Comparison of ENCODE assay signal across 16 cellular contexts in the genomic region with DNA sequence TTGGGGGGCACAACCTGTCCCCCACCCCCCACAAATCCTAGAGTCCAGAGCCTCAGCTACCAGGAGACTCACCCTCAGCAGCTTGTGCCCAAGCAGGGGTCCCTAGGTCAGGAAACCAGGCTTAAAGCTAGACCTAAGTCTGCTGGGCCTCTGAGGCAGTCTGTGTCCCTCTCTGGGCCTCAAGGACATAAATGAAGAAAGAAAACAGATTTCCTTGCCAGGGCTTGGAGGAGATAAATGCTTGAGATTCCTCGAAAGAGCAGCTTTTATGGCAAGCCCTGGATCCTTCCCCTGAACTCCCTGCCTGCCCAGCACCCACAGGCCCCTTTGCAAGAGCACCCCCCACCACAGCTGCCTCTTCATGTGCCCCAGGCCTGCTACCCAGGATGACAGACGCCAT. TPM values are rescaled to one million over a fixed set of nuclear protein-coding genes. Genes with fewer than 3 reads are reported as not detected.
DNase-seq lines count a peak whose midpoint lies in the region; ATAC-seq, FAIRE-seq and TF ChIP-seq lines count a peak whose summit lies in the region.
"Had no signal": no experiment of that assay in that cellular context is flagged by ENCODE, and none has a peak within 500 bp of the region (broad histone marks: within the 10 kb centered on the region; RNA-seq: fewer than 3 reads in every experiment).

No MANE protein-coding gene starts in this region.

- 34% methylated on average over 2 of the region's 2 CpGs; no CpG with 5 or more reads in 1 of the 2 experiments for WGBS in H1 (ENCODE audit: extremely low coverage in 1 of 2, insufficient coverage in 1 of 2, insufficient read length in 1 of 2, insufficient replicate concordance in 2 of 2, low coverage in 1 of 2, low lambda C conversion rate in 2 of 2, missing lambda C conversion rate in 1 of 2), 2 experiments

- peak overlapping the region; percentile 97 for H2BK15ac ChIP-seq in H1 (ENCODE audit: low read length)

- H3K27ac Mint-ChIP-seq in nephron = peak overlapping the region; percentile 76 to 93 (median 87)
- no peak overlapping the region for H3K27ac Mint-ChIP-seq in activated CD4-positive, alpha-beta T cell treated with anti-CD3 and anti-CD28 coated beads, Interleukin-2, amount 10 ng/mL, durations not matched to agents 7 days and 5 days
- peak overlapping the region in 1 of 2 donors; percentile 58 for H3K27ac Mint-ChIP-seq in effector memory CD8-positive, alpha-beta T cell
- no peak overlapping the region for H3K27ac Mint-ChIP-seq in activated T-cell treated with anti-CD3 and anti-CD28 coated beads, Interleukin-2, amount 50 U/mL, for 24 hours
- H3K27ac Mint-ChIP-seq: naive B cell; stimulated activated naive CD8-positive, alpha-beta T cell treated with anti-CD3 and anti-CD28 coated beads, Interleukin-15, Interleukin-2, amounts not matched to agents 100 ng/mL and 50 ng/mL, for 24 hours had no signal

- no peak overlapping the region for H4K5ac ChIP-seq in H1 (ENCODE audit: insufficient read length, low read depth, low read length)

- H3K4me1 ChIP-seq in HUES6 (ENCODE audit: control insufficient read depth, insufficient read depth, low read length) (peaks cover 69% of the 10 kb centered on the region), H1 (replicated peaks in 1 of 4; ENCODE audit: control insufficient read depth in 3 of 4, insufficient read depth in 4 of 4, low read length in 3 of 4) (peaks cover 23 to 66% (median 54%) of the 10 kb centered on the region in 4 experiments)

- peak overlapping the region; percentile 43 to 68 (median 56) for H3K4me3 Mint-ChIP-seq in nephron
- H3K4me3 Mint-ChIP-seq in activated CD4-positive, alpha-beta T cell treated with anti-CD3 and anti-CD28 coated beads, Interleukin-2, amount 10 ng/mL, durations not matched to agents 7 days and 5 days = no peak overlapping the region
- H3K4me3 Mint-ChIP-seq in effector memory CD8-positive, alpha-beta T cell = no peak overlapping the region
- no peak overlapping the region for H3K4me3 Mint-ChIP-seq in activated T-cell treated with anti-CD3 and anti-CD28 coated beads, Interleukin-2, amount 50 U/mL, for 24 hours
- H3K4me3 Mint-ChIP-seq: stimulated activated naive CD8-positive, alpha-beta T cell treated with anti-CD3 and anti-CD28 coated beads, Interleukin-15, Interleukin-2, amounts not matched to agents 100 ng/mL and 50 ng/mL, for 24 hours had no signal

- TF ChIP-seq POLR2A in H1 (IDR thresholded peaks at IDR 0.05; ENCODE audit: control extremely low read depth in 1 of 2, low read depth in 2 of 2, low read length in 2 of 2) = no peak

- H2BK120ac ChIP-seq in H1 (replicated peaks; ENCODE audit: low read depth, low read length) = no peak overlapping the region

- no peak for TF ChIP-seq EP300 in H1 (IDR thresholded peaks at IDR 0.05; ENCODE audit: borderline replicate concordance in 1 of 2, low read depth in 2 of 2, low read length in 2 of 2)

- H3K23me2 ChIP-seq in H1 (ENCODE audit: low read depth, low read length) = peaks cover 10% of the 10 kb centered on the region; the same call in 1 of the 2 replicates

- no peak for TF ChIP-seq RAD21 in H1 (IDR thresholded peaks at IDR 0.05 in 1 of 2, conservative IDR thresholded peaks at IDR 0.05 in 1 of 2; ENCODE audit: low read depth in 2 of 2, low read length in 2 of 2)

- H2AFZ ChIP-seq in H1 (ENCODE audit: low read length) = no peak overlapping the region

- H3K18ac ChIP-seq in H1 (ENCODE audit: extremely low read depth, low read length) = peak overlapping the region; percentile 55; the same call in 1 of the 2 replicates

- CTCF ChIA-PET in H1 (lab: Charles Lee; ENCODE audit: partially characterized antibody) = interaction anchor here (0.7 to 32.0 kb wide), 8 partner anchors 9 to 255 kb away, joined by 3 to 914 read pairs (median 6); partner anchors contain the start of genes EPOP and SOCS7
- CTCF ChIA-PET in activated CD4-positive, alpha-beta T cell treated with anti-CD3 and anti-CD28 coated beads, Interleukin-2, amount 10 ng/mL, durations not matched to agents 7 days and 5 days (lab: Charles Lee) = interaction anchor here (0.6 to 2.4 kb wide), 6 partner anchors 13 to 265 kb away, joined by 3 to 14 read pairs (median 4); no protein-coding TSS in a partner anchor

- peak; percentile 51 for DNase-seq in AG20443 (ENCODE audit: low spot score)
- DNase-seq in H1 (ENCODE audit: low read depth in 1 of 2, low spot score in 2 of 2) = no peak
- no peak for DNase-seq in activated CD4-positive, alpha-beta T cell treated with anti-CD3 and anti-CD28 coated beads, Interleukin-2, amount 10 ng/mL, durations not matched to agents 7 days and 5 days
- no peak for DNase-seq in effector memory CD8-positive, alpha-beta T cell
- DNase-seq in activated T-cell treated with anti-CD3 and anti-CD28 coated beads, Interleukin-2, amount 50 U/mL, for 24 hours = no peak
- DNase-seq: activated CD4-positive, alpha-beta T cell treated with anti-CD3 and anti-CD28 coated beads for 1 hour; effector CD4-positive, alpha-beta T cell; left ventricle myocardium inferior; naive B cell; NCI-H1436 had no signal

- H3K79me2 ChIP-seq in H1 (ENCODE audit: control insufficient read depth in 1 of 2, insufficient read depth in 2 of 2, low read length in 2 of 2) = peaks cover 0 to 3% of the 10 kb centered on the region in 2 experiments; a peak in 1 of 4 replicates

- H3K79me1 ChIP-seq in H1 (ENCODE audit: low read depth, low read length) = 0 out of 2 replicates have a peak, but pooled peaks cover 5% of the 10 kb centered on the region

- H4K20me1 ChIP-seq in H1 (replicated peaks in 1 of 2; ENCODE audit: control insufficient read depth in 1 of 2, insufficient read depth in 2 of 2, low read length in 2 of 2) = peaks cover 2% of the 10 kb centered on the region in 2 experiments

- peak overlapping the region; percentile 92 for H2BK12ac ChIP-seq in H1 (ENCODE audit: low read depth, low read length)

- H3K9me3 ChIP-seq in HUES6 (ENCODE audit: control insufficient read depth, insufficient read depth, low read depth, low read length) (no peaks in the 10 kb centered on the region), H1 (ENCODE audit: insufficient read depth in 2 of 2, low read depth in 1 of 2, low read length in 1 of 2) (no peaks in the 10 kb centered on the region)
- H3K9me3 ChIP-seq: left ventricle myocardium inferior had no signal

- H3K4me1 Mint-ChIP-seq in nephron = peaks cover 56% of the 10 kb centered on the region
- H3K4me1 Mint-ChIP-seq in activated CD4-positive, alpha-beta T cell treated with anti-CD3 and anti-CD28 coated beads, Interleukin-2, amount 10 ng/mL, durations not matched to agents 7 days and 5 days = peaks cover 11% of the 10 kb centered on the region
- peaks cover 11 to 18% of the 10 kb centered on the region in 2 donors for H3K4me1 Mint-ChIP-seq in effector memory CD8-positive, alpha-beta T cell (ENCODE audit: low read depth in 2 of 2)
- H3K4me1 Mint-ChIP-seq in activated T-cell treated with anti-CD3 and anti-CD28 coated beads, Interleukin-2, amount 50 U/mL, for 24 hours (ENCODE audit: low read depth) = peaks cover 13% of the 10 kb centered on the region

- H3K23ac ChIP-seq in H1 (ENCODE audit: insufficient read length) = no peak overlapping the region

- H3K56ac ChIP-seq in H1 (replicated peaks; ENCODE audit: insufficient read length, low read depth, low read length) = no peak overlapping the region

- H3K27ac ChIP-seq in HUES6 (ENCODE audit: low read depth, low read length) (no peak overlapping the region), H1 (ENCODE audit: low read depth, low read length) (no peak overlapping the region)
- H3K27ac ChIP-seq: left ventricle myocardium inferior had no signal

- H3K36me3 ChIP-seq in HUES6 (ENCODE audit: control insufficient read depth, insufficient read depth, low read length) = no peaks in the 10 kb centered on the region
- H3K36me3 ChIP-seq in H1 (ENCODE audit: control insufficient read depth in 2 of 4, insufficient read depth in 4 of 4, low read length in 3 of 4) = no peaks in the 10 kb centered on the region
- H3K36me3 ChIP-seq: left ventricle myocardium inferior had no signal

- no peak overlapping the region for H2BK5ac ChIP-seq in H1 (ENCODE audit: low read depth, low read length)

- H3K9ac ChIP-seq in HUES6 (ENCODE audit: low read length) = no peak overlapping the region
- no peak overlapping the region for H3K9ac ChIP-seq in H1 (replicated peaks in 1 of 4; ENCODE audit: extremely low read depth in 1 of 4, low read depth in 3 of 4, low read length in 3 of 4)

- H4K91ac ChIP-seq in H1 (replicated peaks; ENCODE audit: insufficient read length, low read length) = peak overlapping the region; percentile 51

- H3K36me3 Mint-ChIP-seq in nephron (ENCODE audit: low read depth) = no peaks in the 10 kb centered on the region
- H3K36me3 Mint-ChIP-seq in activated CD4-positive, alpha-beta T cell treated with anti-CD3 and anti-CD28 coated beads, Interleukin-2, amount 10 ng/mL, durations not matched to agents 7 days and 5 days (ENCODE audit: low read depth) = no peaks in the 10 kb centered on the region
- H3K36me3 Mint-ChIP-seq in effector memory CD8-positive, alpha-beta T cell (ENCODE audit: insufficient read depth) = peaks cover 3% of the 10 kb centered on the region
- no peaks in the 10 kb centered on the region for H3K36me3 Mint-ChIP-seq in activated T-cell treated with anti-CD3 and anti-CD28 coated beads, Interleukin-2, amount 50 U/mL, for 24 hours (ENCODE audit: low read depth)
- H3K36me3 Mint-ChIP-seq: naive B cell had no signal

- FAIRE-seq in H1 (lab: Jason Lieb, UNC) = no peak
- FAIRE-seq: GM12892, H54 had no signal

- no peak overlapping the region for H3K14ac ChIP-seq in H1 (ENCODE audit: insufficient read length)

- peaks cover 39% of the 10 kb centered on the region for H3K27me3 ChIP-seq in HUES6 (ENCODE audit: control insufficient read depth, insufficient read depth, low read length)
- peaks cover 2 to 29% (median 24%) of the 10 kb centered on the region in 4 experiments for H3K27me3 ChIP-seq in H1 (replicated peaks in 1 of 4; ENCODE audit: control insufficient read depth in 3 of 4, extremely low read depth in 1 of 4, insufficient read depth in 3 of 4, low read length in 3 of 4)

- H3K4me3 ChIP-seq in HUES6 (ENCODE audit: low read depth, low read length) (peak overlapping the region; percentile 50), H1 (ENCODE audit: extremely low read depth in 1 of 4, insufficient read depth in 2 of 4, low read depth in 3 of 4, low read length in 4 of 4) (peak overlapping the region in 3 of 4 experiments; percentile 22 to 55 (median 39); a peak in 4 of 8 replicates)
- H3K4me3 ChIP-seq: left ventricle myocardium inferior had no signal

- peak overlapping the region; percentile 90 to 92 for H3K4me2 ChIP-seq in H1 (ENCODE audit: insufficient read depth in 1 of 2, low read depth in 2 of 2, low read length in 2 of 2)

- no peaks in the 10 kb centered on the region for H3K9me3 Mint-ChIP-seq in nephron
- no peaks in the 10 kb centered on the region for H3K9me3 Mint-ChIP-seq in activated CD4-positive, alpha-beta T cell treated with anti-CD3 and anti-CD28 coated beads, Interleukin-2, amount 10 ng/mL, durations not matched to agents 7 days and 5 days
- no peaks in the 10 kb centered on the region for H3K9me3 Mint-ChIP-seq in effector memory CD8-positive, alpha-beta T cell
- H3K9me3 Mint-ChIP-seq in activated T-cell treated with anti-CD3 and anti-CD28 coated beads, Interleukin-2, amount 50 U/mL, for 24 hours = no peaks in the 10 kb centered on the region
- H3K9me3 Mint-ChIP-seq: naive B cell; stimulated activated naive CD8-positive, alpha-beta T cell treated with anti-CD3 and anti-CD28 coated beads, Interleukin-15, Interleukin-2, amounts not matched to agents 100 ng/mL and 50 ng/mL, for 24 hours had no signal

- H3K4ac ChIP-seq in H1 (replicated peaks; ENCODE audit: insufficient read length, low read depth, low read length) = peak overlapping the region; percentile 55

- H2AK5ac ChIP-seq in H1 (ENCODE audit: low read depth, low read length) = peak overlapping the region; percentile 32; the same call in 1 of the 2 replicates

- TF ChIP-seq CTCF in H1 (IDR thresholded peaks at IDR 0.05; ENCODE audit: control extremely low read depth in 1 of 3, insufficient read depth in 1 of 3, low read depth in 1 of 3, low read length in 3 of 3) = no peak
- TF ChIP-seq CTCF in nephron (IDR thresholded peaks at IDR 0.05; ENCODE audit: unreplicated experiment in 3 of 3) = no peak

- H4K8ac ChIP-seq in H1 (ENCODE audit: extremely low read depth, insufficient read depth, low read length) = no peak overlapping the region

- peaks cover 52% of the 10 kb centered on the region for H3K27me3 Mint-ChIP-seq in nephron (ENCODE audit: low read depth)
- peaks cover 76% of the 10 kb centered on the region for H3K27me3 Mint-ChIP-seq in activated CD4-positive, alpha-beta T cell treated with anti-CD3 and anti-CD28 coated beads, Interleukin-2, amount 10 ng/mL, durations not matched to agents 7 days and 5 days
- H3K27me3 Mint-ChIP-seq in effector memory CD8-positive, alpha-beta T cell = peaks cover 55 to 88% of the 10 kb centered on the region in 2 donors
- peaks cover 81% of the 10 kb centered on the region for H3K27me3 Mint-ChIP-seq in activated T-cell treated with anti-CD3 and anti-CD28 coated beads, Interleukin-2, amount 50 U/mL, for 24 hours

- ATAC-seq in effector memory CD8-positive, alpha-beta T cell (replicated peaks) = no peak
- ATAC-seq in HG03565 (IDR thresholded peaks at IDR 0.05; ENCODE audit: unreplicated experiment) = no peak

- peak overlapping the region; percentile 66; the same call in 1 of the 2 replicates for H2BK20ac ChIP-seq in H1 (ENCODE audit: low read length)

- POLR2A ChIA-PET in H1 (lab: Charles Lee; ENCODE audit: partially characterized antibody) = interaction anchor here (0.8 to 6.5 kb wide), 12 partner anchors 15 to 150 kb away, joined by 3 to 45 read pairs (median 5); no protein-coding TSS in a partner anchor
- POLR2A ChIA-PET in activated CD4-positive, alpha-beta T cell treated with anti-CD3 and anti-CD28 coated beads, Interleukin-2, amount 10 ng/mL, durations not matched to agents 7 days and 5 days (lab: Charles Lee) = no interaction called here

RNA-seq across cellular contexts. Expression of gene SRCIN1, which starts 3.3 kb away (rescaled TPM):
- total RNA-seq in H1 (2021; fragmentation: NEBNext Ultra II Directional; extraction: Animal tissue kit (Norgen Biotek cat#: 25700)) = 3.8 and 4.1 TPM in 2 replicates
- polyA plus RNA-seq in H1 (2011; rRNA removed) = 2.8 and 4.2 TPM in 2 replicates
- 2.3 TPM for polyA plus RNA-seq in H1 (2011; cell fraction: cytosol; rRNA removed)
- 14.3 TPM for polyA plus RNA-seq in H1 (2011; cell fraction: nucleus; rRNA removed)
- polyA plus RNA-seq in H1 (2012, experiment 1 of 2) = 5.2 to 6.7 TPM (median 6.1 TPM) in 4 replicates
- polyA plus RNA-seq in H1 (2012, experiment 2 of 2) = 2.0 TPM
- 1.7 TPM for polyA plus RNA-seq in H1 (2013, experiment 1 of 2)
- polyA plus RNA-seq in H1 (2013, experiment 2 of 2) = 1.3 TPM
- polyA minus RNA-seq in H1 (2011; rRNA and poly(A)+ RNA removed) = 2.0 and 3.7 TPM in 2 replicates
- polyA minus RNA-seq in H1 (2011; cell fraction: cytosol; rRNA and poly(A)+ RNA removed) = 5.5 TPM
- polyA minus RNA-seq in H1 (2011; cell fraction: nucleus; rRNA and poly(A)+ RNA removed) = 9.6 TPM
- under 1 TPM in 1 of 2 experiments, not detected in 1; 0.06 TPM for total RNA-seq in activated CD4-positive, alpha-beta T cell treated with anti-CD3 and anti-CD28 coated beads, Interleukin-2, amount 10 ng/mL, durations not matched to agents 7 days and 5 days

Comparison
In these comparisons a context has a peak if more than half of its experiments do, and no peak if none do; other contexts are left out.
1. H3K27ac Mint-ChIP-seq: peak in nephron (3 of 3); none in activated CD4-positive, alpha-beta T cell treated with anti-CD3 and anti-CD28 coated beads, Interleukin-2, amount 10 ng/mL, durations not matched to agents 7 days and 5 days (single experiment) and activated T-cell treated with anti-CD3 and anti-CD28 coated beads, Interleukin-2, amount 50 U/mL, for 24 hours (single experiment).
2. H3K4me3 Mint-ChIP-seq: peak in nephron (3 of 3); none in activated CD4-positive, alpha-beta T cell treated with anti-CD3 and anti-CD28 coated beads, Interleukin-2, amount 10 ng/mL, durations not matched to agents 7 days and 5 days (single experiment), effector memory CD8-positive, alpha-beta T cell (0 of 2) and activated T-cell treated with anti-CD3 and anti-CD28 coated beads, Interleukin-2, amount 50 U/mL, for 24 hours (single experiment).